ENCODE assay signal across 9 cellular contexts in genomic region chr9:136527721-136528710, GRCh38. TPM values are rescaled to one million over a fixed set of nuclear protein-coding genes. Genes with fewer than 3 reads are reported as not detected.
A peak's percentile ranks its signal among the peaks of the same experiment; 100 is the strongest.
DNase-seq lines count a peak whose midpoint lies in the region; ATAC-seq and TF ChIP-seq lines count a peak whose summit lies in the region.
"Had no signal": no experiment of that assay in that cellular context is flagged by ENCODE, and none has a peak within 500 bp of the region (broad histone marks: within the 10 kb centered on the region; RNA-seq: fewer than 3 reads in every experiment).

No MANE protein-coding gene starts in this region.

- H3K27ac Mint-ChIP-seq in activated B cell treated with CpG ODN at 0.5 μM for 24 hours, result no peak overlapping the region
- peak overlapping the region; percentile 66 for H3K27ac Mint-ChIP-seq in mesothelial cell of epicardium

- TF ChIP-seq CTCF in C4-2B (conservative IDR thresholded peaks at IDR 0.05) (no peak), activated B cell treated with CpG ODN at 0.5 μM for 24 hours (IDR thresholded peaks at IDR 0.05) (no peak), mesothelial cell of epicardium (IDR thresholded peaks at IDR 0.05; ENCODE audit: unreplicated experiment) (no peak), coronary artery (IDR thresholded peaks at IDR 0.05) (no peak)

- H3K27ac ChIP-seq in C4-2B, result peak overlapping the region; percentile 41; the same call in 1 of the 2 replicates
- peak overlapping the region in 1 of 2 donors; percentile 64 for H3K27ac ChIP-seq in coronary artery

- no peaks in the 10 kb centered on the region for H3K9me3 Mint-ChIP-seq in activated B cell treated with CpG ODN at 0.5 μM for 24 hours
- H3K9me3 Mint-ChIP-seq in mesothelial cell of epicardium, result no peaks in the 10 kb centered on the region

- H3K4me3 ChIP-seq in coronary artery, result no peak overlapping the region

- peaks cover 41% of the 10 kb centered on the region for H3K4me1 Mint-ChIP-seq in activated B cell treated with CpG ODN at 0.5 μM for 24 hours
- H3K4me1 Mint-ChIP-seq in mesothelial cell of epicardium, result peaks cover 17% of the 10 kb centered on the region

- H3K36me3 Mint-ChIP-seq in activated B cell treated with CpG ODN at 0.5 μM for 24 hours (ENCODE audit: low read depth) (peaks cover 6% of the 10 kb centered on the region), mesothelial cell of epicardium (no peaks in the 10 kb centered on the region)

- peak; percentile 50 for DNase-seq in HT-29 (ENCODE audit: low spot score)
- DNase-seq in activated B cell treated with CpG ODN at 0.5 μM for 24 hours, result no peak
- no peak for DNase-seq in mesothelial cell of epicardium (ENCODE audit: low spot score in 2 of 2, unreplicated experiment in 2 of 2)
- DNase-seq in NCI-H2029 (lab: John Stamatoyannopoulos, UW), result no peak
- no peak for DNase-seq in coronary artery (ENCODE audit: low spot score)
- no peak for DNase-seq in OCI-M1 (lab: John Stamatoyannopoulos, UW)
- DNase-seq in stimulated activated CD4-positive, alpha-beta T cell treated with anti-CD3 and anti-CD28 coated beads, Interleukin-4, amount 100 ng/mL, for 4 hours, result no peak
- DNase-seq: cortex of kidney had no signal

- no peaks in the 10 kb centered on the region for H3K27me3 Mint-ChIP-seq in activated B cell treated with CpG ODN at 0.5 μM for 24 hours
- H3K27me3 Mint-ChIP-seq in mesothelial cell of epicardium (ENCODE audit: low read depth), result no peaks in the 10 kb centered on the region

- H3K4me3 Mint-ChIP-seq in activated B cell treated with CpG ODN at 0.5 μM for 24 hours (no peak overlapping the region), mesothelial cell of epicardium (no peak overlapping the region)

- CTCF ChIA-PET in activated B cell treated with CpG ODN at 0.5 μM for 24 hours (lab: Charles Lee), result no interaction called here

- peak; percentile 32 for ATAC-seq in activated B cell treated with CpG ODN at 0.5 μM for 24 hours (ENCODE audit: low read depth)

- intact Hi-C loops in activated B cell treated with CpG ODN at 0.5 μM for 24 hours (cut with micrococcal nuclease), result no loop called here

- POLR2A ChIA-PET in activated B cell treated with CpG ODN at 0.5 μM for 24 hours (lab: Charles Lee), result interaction anchor here (0.8 to 2.1 kb wide), 2 partner anchors 11 to 18 kb away, joined by 3 to 7 read pairs; partner anchors contain the start of gene NOTCH1

RNA-seq across cellular contexts. Expression of gene NOTCH1, which starts 17.8 kb away (rescaled TPM):
- total RNA-seq in HT-29 (2014; rRNA removed; shearing (Covaris generic)), result 39.8 and 57.7 TPM in 2 replicates
- 24.9 and 26.6 TPM in 2 replicates for total RNA-seq in activated B cell treated with CpG ODN at 0.5 μM for 24 hours
- 104 to 107 TPM (median 104 TPM) in 3 replicates for total RNA-seq in mesothelial cell of epicardium

RNA-seq across cellular contexts. Expression of gene SEC16A, which starts 45.2 kb away (rescaled TPM):
- total RNA-seq in HT-29 (2014; rRNA removed; shearing (Covaris generic)), result 37.9 and 43.5 TPM in 2 replicates
- total RNA-seq in activated B cell treated with CpG ODN at 0.5 μM for 24 hours (74.0 and 78.8 TPM in 2 replicates), mesothelial cell of epicardium (89.9 to 92.2 TPM (median 90.2 TPM) in 3 replicates)
